Comparison of ENCODE assay signal across 21 cellular contexts in the genomic region with DNA sequence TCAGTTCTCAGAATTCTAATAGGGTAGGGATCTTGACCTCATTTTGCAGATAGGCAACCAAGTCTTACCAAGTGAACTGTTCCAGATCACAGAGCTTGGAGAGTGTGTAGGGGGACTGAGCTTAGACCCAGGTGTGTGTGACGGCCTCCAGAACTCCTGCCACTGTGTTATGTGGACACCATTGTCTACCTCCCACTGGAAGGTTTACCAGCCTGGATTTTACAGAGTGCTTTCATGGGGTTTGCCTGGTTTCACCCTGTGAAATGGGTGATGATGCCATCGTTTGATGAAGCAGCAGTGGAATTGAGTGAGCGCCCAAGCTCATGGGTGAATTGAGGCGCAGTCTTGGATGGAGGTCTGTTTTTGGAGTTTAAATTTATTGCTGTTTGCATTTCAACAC. TPM values are rescaled to one million over a fixed set of nuclear protein-coding genes. Genes with fewer than 3 reads are reported as not detected.
A peak's percentile ranks its signal among the peaks of the same experiment; 100 is the strongest.
DNase-seq lines count a peak whose midpoint lies in the region; ATAC-seq, FAIRE-seq and TF ChIP-seq lines count a peak whose summit lies in the region.
"Had no signal": no experiment of that assay in that cellular context is flagged by ENCODE, and none has a peak within 500 bp of the region (broad histone marks: within the 10 kb centered on the region; RNA-seq: fewer than 3 reads in every experiment).

No MANE protein-coding gene starts in this region.

- intact Hi-C loops in dorsolateral prefrontal cortex (cut with DNase I) (loop anchor here in 1 of 2 donors (5.0 to 10.0 kb wide), 2 partner anchors 160 to 197 kb away; a partner anchor contains a TSS), heart left ventricle (cut with DNase I) (loop anchor here in 1 of 10 donors (5.0 kb wide), 1 partner anchor 160 kb away; a partner anchor contains a TSS)

- H2BK15ac ChIP-seq in H9 (ENCODE audit: low read depth, low read length), result no peak overlapping the region

- no peaks in the 10 kb centered on the region for H3K36me3 ChIP-seq in heart left ventricle
- H3K36me3 ChIP-seq in trophoblast cell (ENCODE audit: control insufficient read depth in 1 of 2, insufficient read depth in 2 of 2, low read length in 2 of 2), result no peaks in the 10 kb centered on the region
- H3K36me3 ChIP-seq: BE2C had no signal

- no peak overlapping the region for H3T11ph ChIP-seq in H9 (ENCODE audit: low read length)

- no peak overlapping the region for H3K4me3 Mint-ChIP-seq in H9
- H3K4me3 Mint-ChIP-seq: IgD-negative memory B cell had no signal

- H3K9ac ChIP-seq in H9 (ENCODE audit: extremely low read depth, insufficient read length, low read length) (no peak overlapping the region), trophoblast cell (ENCODE audit: low read length) (no peak overlapping the region)

- H3K27me3 Mint-ChIP-seq in H9 (ENCODE audit: low read depth), result no peaks in the 10 kb centered on the region

- H3K56ac ChIP-seq in H9 (ENCODE audit: insufficient read length, low read depth, low read length), result no peak overlapping the region

- H3K4me1 ChIP-seq in H9 (ENCODE audit: insufficient read depth, low read length) (peaks cover 7% of the 10 kb centered on the region; the same call in 1 of the 2 replicates), heart left ventricle (peaks cover 0 to 67% (median 38%) of the 10 kb centered on the region in 12 donors), trophoblast cell (ENCODE audit: control insufficient read depth in 1 of 2, insufficient read depth in 2 of 2, low read length in 2 of 2) (peaks cover 13 to 18% of the 10 kb centered on the region in 2 experiments)
- H3K4me1 ChIP-seq: A549, BE2C had no signal

- H4K8ac ChIP-seq in H9 (replicated peaks; ENCODE audit: insufficient read length, low read depth, low read length) (no peak overlapping the region), trophoblast cell (ENCODE audit: low read depth, low read length) (no peak overlapping the region)

- peak in 3 of 4 donors; percentile 57 to 72 (median 63) for ATAC-seq in heart left ventricle
- ATAC-seq: A549 had no signal

- H3K18ac ChIP-seq in H9 (ENCODE audit: insufficient read length, low read depth, low read length), result no peak overlapping the region
- H3K18ac ChIP-seq in trophoblast cell (ENCODE audit: low read length), result peak overlapping the region; percentile 62

- TF ChIP-seq CTCF in H9 (conservative IDR thresholded peaks at IDR 0.05), result no peak
- TF ChIP-seq CTCF in dorsolateral prefrontal cortex (IDR thresholded peaks at IDR 0.05 in 54 of 56, conservative IDR thresholded peaks at IDR 0.05 in 2 of 56; ENCODE audit: low read depth in 1 of 56, partially characterized antibody in 56 of 56), result no peak
- no peak for TF ChIP-seq CTCF in heart left ventricle (IDR thresholded peaks at IDR 0.05)

- no peak overlapping the region for H2BK5ac ChIP-seq in H9 (ENCODE audit: insufficient read length, low read length)
- H2BK5ac ChIP-seq in trophoblast cell (ENCODE audit: low read depth, low read length, poor library complexity), result peak overlapping the region; percentile 22

- H3K27ac ChIP-seq in H9 (ENCODE audit: insufficient read length, low read depth, low read length) (no peak overlapping the region), dorsolateral prefrontal cortex (peak overlapping the region in 42 of 59 donors; percentile 7 to 99 (median 68)), heart left ventricle (peak overlapping the region in 3 of 12 donors; percentile 25 to 52 (median 50)), trophoblast cell (ENCODE audit: low read depth, low read length) (no peak overlapping the region)
- H3K27ac ChIP-seq: A549 had no signal

- H3K79me2 ChIP-seq in H9 (ENCODE audit: insufficient read depth, low read length), result peaks cover 7% of the 10 kb centered on the region; the same call in 1 of the 2 replicates
- H3K79me2 ChIP-seq in trophoblast cell (ENCODE audit: control insufficient read depth, insufficient read depth, low read length, poor library complexity), result peaks cover 24% of the 10 kb centered on the region

- H4K12ac ChIP-seq in trophoblast cell (ENCODE audit: low read depth, low read length), result no peak overlapping the region

- no CpG with 5 or more reads among the region's 4 CpGs for WGBS in H9 (ENCODE audit: extremely low coverage, insufficient read length, low lambda C conversion rate)
- 79 to 88% (median 85%) methylated on average over 4 of the region's 4 CpGs for WGBS in heart left ventricle, 4 donors
- WGBS in trophoblast cell (ENCODE audit: extremely low coverage, insufficient coverage, insufficient read length), result no CpG with 5 or more reads among the region's 4 CpGs

- no peak overlapping the region for H4K91ac ChIP-seq in H9 (ENCODE audit: insufficient read length, low read depth, low read length)
- no peak overlapping the region for H4K91ac ChIP-seq in trophoblast cell (ENCODE audit: low read depth, low read length)

- no peak overlapping the region for H3K4me2 ChIP-seq in H9 (ENCODE audit: insufficient read depth, insufficient read length, low read length)
- no peak overlapping the region for H3K4me2 ChIP-seq in trophoblast cell (ENCODE audit: low read length)
- H3K4me2 ChIP-seq: A549 had no signal

- H3K23ac ChIP-seq in H9 (ENCODE audit: insufficient read length, low read depth, low read length), result no peak overlapping the region
- no peak overlapping the region for H3K23ac ChIP-seq in trophoblast cell (ENCODE audit: low read length)

- H3K23me2 ChIP-seq in H9 (ENCODE audit: insufficient read length, low read depth, low read length, poor library complexity, severe bottlenecking), result no peaks in the 10 kb centered on the region

- TF ChIP-seq POLR2A in heart left ventricle (IDR thresholded peaks at IDR 0.05) (no peak), H54 (IDR thresholded peaks at IDR 0.05; ENCODE audit: low read depth, low read length) (no peak)

- no peak overlapping the region for H3K4ac ChIP-seq in H9 (ENCODE audit: low read depth, low read length)
- peak overlapping the region; percentile 89 for H3K4ac ChIP-seq in trophoblast cell (ENCODE audit: low read depth, low read length)

- H3K27me3 ChIP-seq in H9 (ENCODE audit: insufficient read depth, low read length) (no peaks in the 10 kb centered on the region), dorsolateral prefrontal cortex (no peaks in the 10 kb centered on the region), heart left ventricle (no peaks in the 10 kb centered on the region), trophoblast cell (ENCODE audit: insufficient read depth, low read length) (no peaks in the 10 kb centered on the region)
- H3K27me3 ChIP-seq: BE2C had no signal

- H4K20me1 ChIP-seq in H9 (ENCODE audit: control insufficient read depth, insufficient read depth, insufficient read length), result no peaks in the 10 kb centered on the region

- H3K79me1 ChIP-seq in H9 (ENCODE audit: insufficient read depth, low read depth, low read length, poor library complexity, severe bottlenecking) (peaks cover 2% of the 10 kb centered on the region), trophoblast cell (ENCODE audit: low read length) (no peaks in the 10 kb centered on the region)

- no peak overlapping the region for H2AFZ ChIP-seq in H9 (ENCODE audit: low read length)
- no peak overlapping the region for H2AFZ ChIP-seq in trophoblast cell (ENCODE audit: insufficient read depth, low read length, poor library complexity)

- H3K9me3 ChIP-seq in H9 (ENCODE audit: control insufficient read depth, low read depth, low read length) (no peaks in the 10 kb centered on the region), heart left ventricle (no peaks in the 10 kb centered on the region), trophoblast cell (ENCODE audit: insufficient read depth, low read depth, low read length) (no peaks in the 10 kb centered on the region)
- H3K9me3 ChIP-seq: A549, BE2C had no signal

- FAIRE-seq in H54 (lab: Jason Lieb, UNC), result no peak
- FAIRE-seq: A549, D721Med, HTR-8/SVneo, RCC 7860 had no signal

- H2AK5ac ChIP-seq in H9 (ENCODE audit: insufficient read length, low read length), result no peak overlapping the region
- no peak overlapping the region for H2AK5ac ChIP-seq in trophoblast cell (ENCODE audit: low read length)

- no peak overlapping the region for H4K5ac ChIP-seq in H9 (ENCODE audit: insufficient read length, low read depth, low read length)

- H3K4me1 Mint-ChIP-seq in H9, result peaks cover 49 to 54% of the 10 kb centered on the region in 2 experiments

- DNase-seq in H9 (no peak), dorsolateral prefrontal cortex (no peak), heart left ventricle (peak in 2 of 5 donors; percentile 43 to 47), trophoblast cell (no peak), H54 (ENCODE audit: insufficient read length, low spot score) (no peak), SKM-1 treated with dmso at 0.1 percent for 144 hours (lab: John Stamatoyannopoulos, UW; ENCODE audit: unreplicated experiment) (no peak), medulla oblongata (ENCODE audit: extremely low spot score) (no peak)
- DNase-seq: BE2C, EL, GF-D8, NCI-H1694, NCI-H2081, NCI-H2171, NCI-H345, NCI-H524, NCI-H82 had no signal

- H2BK20ac ChIP-seq in H9 (ENCODE audit: low read depth, low read length, poor library complexity, severe bottlenecking), result no peak overlapping the region

- H2BK120ac ChIP-seq in H9 (ENCODE audit: low read depth, low read length, poor library complexity, severe bottlenecking) (no peak overlapping the region), trophoblast cell (ENCODE audit: insufficient read depth, low read length, poor library complexity) (no peak overlapping the region)

- peaks cover 0 to 8% (median 2%) of the 10 kb centered on the region in 3 experiments; a peak in 3 of 7 replicates for H3K36me3 Mint-ChIP-seq in H9 (ENCODE audit: insufficient read depth in 1 of 3, low read depth in 3 of 3)

- H3K9me3 Mint-ChIP-seq in H9, result no peaks in the 10 kb centered on the region
- H3K9me3 Mint-ChIP-seq: IgD-negative memory B cell had no signal

- no peak overlapping the region for H3K14ac ChIP-seq in H9 (ENCODE audit: insufficient read depth, low read length)
- no peak overlapping the region for H3K14ac ChIP-seq in trophoblast cell (ENCODE audit: low read length)

- H2BK12ac ChIP-seq in H9 (ENCODE audit: insufficient read length, low read depth, low read length) (no peak overlapping the region), trophoblast cell (ENCODE audit: low read length) (no peak overlapping the region)

- H3K4me3 ChIP-seq in dorsolateral prefrontal cortex (no peak overlapping the region), heart left ventricle (no peak overlapping the region), trophoblast cell (ENCODE audit: low read depth, low read length) (no peak overlapping the region)
- H3K4me3 ChIP-seq: A549 had no signal

- peak overlapping the region in 2 of 3 experiments; percentile 77 to 81; a peak in 3 of 7 replicates for H3K27ac Mint-ChIP-seq in H9

RNA-seq across cellular contexts. Expression of a gene that starts 23.6 kb away (rescaled TPM):
- total RNA-seq in H9 (2021) (130 and 133 TPM in 2 replicates), dorsolateral prefrontal cortex (100 to 1,000 TPM in 22 of 120 experiments, 10 to 100 TPM in 98; 22.2 to 199 (median 67.6) TPM), heart left ventricle (100 to 1,000 TPM in 4 of 9 donors, 10 to 100 TPM in 5; 56.0 to 139 (median 92.0) TPM)
- 10 to 100 TPM; 29.1 to 29.5 TPM for polyA plus RNA-seq in heart left ventricle
- 96.7 and 103 TPM in 2 replicates for polyA plus RNA-seq in trophoblast cell (2013)

Comparison
In these comparisons a context has a peak if more than half of its experiments do, and no peak if none do; other contexts are left out.
1. H3K27ac ChIP-seq: peak in dorsolateral prefrontal cortex (42 of 59); none in H9 (single experiment) and trophoblast cell (single experiment).